Comparison of ENCODE assay signal across 8 cellular contexts in genomic region chr2:75560022-75560767, GRCh38. TPM values are rescaled to one million over a fixed set of nuclear protein-coding genes. Genes with fewer than 3 reads are reported as not detected.
A peak's percentile ranks its signal among the peaks of the same experiment; 100 is the strongest.
DNase-seq lines count a peak whose midpoint lies in the region; ATAC-seq and TF ChIP-seq lines count a peak whose summit lies in the region.

No MANE protein-coding gene starts in this region.

- CTCF ChIA-PET in CD8-positive, alpha-beta memory T cell (lab: Charles Lee), result no interaction called here

- peak overlapping the region in 4 of 7 donors; percentile 45 to 76 (median 58) for H3K4me3 Mint-ChIP-seq in CD8-positive, alpha-beta memory T cell

- no peaks in the 10 kb centered on the region for H3K4me1 ChIP-seq in CD8-positive, alpha-beta memory T cell (ENCODE audit: insufficient read depth, low read length)
- H3K4me1 ChIP-seq in HAP-1 (peaks cover 4% of the 10 kb centered on the region), psoas muscle (peaks cover 5% of the 10 kb centered on the region)

- WGBS in psoas muscle, 3 donors, result 0 to 1% (median 0%) methylated on average over 39 to 43 of the region's 43 CpGs

- intact Hi-C loops in psoas muscle (cut with DNase I), result no loop called here

- H3K27ac ChIP-seq in CD8-positive, alpha-beta memory T cell (ENCODE audit: low read depth, low read length), result no peak overlapping the region
- H3K27ac ChIP-seq in WERI-Rb-1 (no peak overlapping the region), psoas muscle (peak overlapping the region; percentile 50)

- DNase-seq in CD8-positive, alpha-beta memory T cell, result no peak
- DNase-seq in HAP-1 (ENCODE audit: low spot score in 2 of 2) (peak; percentile 30 to 60), WERI-Rb-1 (no peak), glomerular visceral epithelial cell (ENCODE audit: extremely low spot score) (peak; percentile 24), psoas muscle (no peak), NCI-H2107 (lab: John Stamatoyannopoulos, UW) (no peak), NCI-H1417 treated with DMSO at 0.1 percent for 48 hours (lab: John Stamatoyannopoulos, UW) (no peak)

- H3K9me3 ChIP-seq in CD8-positive, alpha-beta memory T cell (ENCODE audit: low read length), result no peaks in the 10 kb centered on the region
- no peaks in the 10 kb centered on the region for H3K9me3 ChIP-seq in HAP-1
- peaks cover 6% of the 10 kb centered on the region for H3K9me3 ChIP-seq in WERI-Rb-1 (ENCODE audit: severe bottlenecking)
- H3K9me3 ChIP-seq in psoas muscle, result no peaks in the 10 kb centered on the region

- H3K27me3 Mint-ChIP-seq in CD8-positive, alpha-beta memory T cell, result peaks cover 26 to 48% of the 10 kb centered on the region in 2 donors

- H3K4me3 ChIP-seq in CD8-positive, alpha-beta memory T cell (ENCODE audit: low read length), result peak overlapping the region; percentile 22
- H3K4me3 ChIP-seq in HAP-1 (peak overlapping the region; percentile 57), WERI-Rb-1 (ENCODE audit: low read depth, low read length) (peak overlapping the region; percentile 41), psoas muscle (peak overlapping the region; percentile 70)

- no peaks in the 10 kb centered on the region for H3K36me3 ChIP-seq in CD8-positive, alpha-beta memory T cell (ENCODE audit: insufficient read depth, low read length)
- H3K36me3 ChIP-seq in HAP-1 (replicated peaks) (no peaks in the 10 kb centered on the region), WERI-Rb-1 (no peaks in the 10 kb centered on the region), psoas muscle (ENCODE audit: insufficient read depth in 1 of 2, low read depth in 1 of 2) (no peaks in the 10 kb centered on the region)

- H3K27ac Mint-ChIP-seq in CD8-positive, alpha-beta memory T cell, result no peak overlapping the region

- in situ Hi-C loops in HAP-1 (cut with MboI; ENCODE audit: low sequenced_read_pairs), result no loop called here

- POLR2A ChIA-PET in CD8-positive, alpha-beta memory T cell (lab: Charles Lee), result no interaction called here

- H3K27me3 ChIP-seq in CD8-positive, alpha-beta memory T cell (ENCODE audit: insufficient read depth, low read length, poor library complexity, severe bottlenecking), result no peaks in the 10 kb centered on the region
- H3K27me3 ChIP-seq in HAP-1 (ENCODE audit: low read depth) (no peaks in the 10 kb centered on the region), WERI-Rb-1 (ENCODE audit: insufficient read depth, low read depth, severe bottlenecking) (peaks cover 99% of the 10 kb centered on the region), psoas muscle (ENCODE audit: insufficient read depth in 3 of 3, low read length in 2 of 3) (peaks cover 0 to 46% (median 0%) of the 10 kb centered on the region in 3 donors)

- peaks cover 0 to 1% (median 0%) of the 10 kb centered on the region in 3 donors for H3K36me3 Mint-ChIP-seq in CD8-positive, alpha-beta memory T cell

- TF ChIP-seq CTCF in WERI-Rb-1 (IDR thresholded peaks at IDR 0.05; ENCODE audit: low read depth, low read length), result 0 out of 2 replicates have a peak, but pooled peaks have one; percentile 5
- TF ChIP-seq CTCF in psoas muscle (IDR thresholded peaks at IDR 0.05), result no peak

- peaks cover 0 to 5% (median 0%) of the 10 kb centered on the region in 5 donors for H3K9me3 Mint-ChIP-seq in CD8-positive, alpha-beta memory T cell

- H3K4me1 Mint-ChIP-seq in CD8-positive, alpha-beta memory T cell, result peaks cover 8 to 15% (median 13%) of the 10 kb centered on the region in 3 donors

- ATAC-seq in psoas muscle (peak; percentile 11 to 60 (median 38)), GM19035 (IDR thresholded peaks at IDR 0.05; ENCODE audit: unreplicated experiment) (no peak)

RNA-seq across cellular contexts. Expression of gene EVA1A, which starts 0.5 kb away (rescaled TPM):
- total RNA-seq in CD8-positive, alpha-beta memory T cell, result not detected
- not detected for polyA plus RNA-seq in CD8-positive, alpha-beta memory T cell
- 1 to 10 TPM in 2 of 4 donors, under 1 TPM in 2; 0.57 to 2.5 (median 1.1) TPM for total RNA-seq in psoas muscle
- under 1 TPM; 0.51 to 0.83 (median 0.76) TPM for polyA plus RNA-seq in psoas muscle

Comparison
In these comparisons a context has a peak if more than half of its experiments do, and no peak if none do; other contexts are left out.
1. DNase-seq: peak in HAP-1 (2 of 2) and glomerular visceral epithelial cell (single experiment); none in CD8-positive, alpha-beta memory T cell (0 of 5), WERI-Rb-1 (single experiment), psoas muscle (0 of 2), NCI-H2107 (single experiment) and NCI-H1417 treated with DMSO at 0.1 percent for 48 hours (single experiment).
2. Peak in every context shown above with its lines, with median percentiles within 50 percentile points of each other: H3K4me3 ChIP-seq.